15 cellular contexts compared by ENCODE assay signal in genomic region chr1:116265931-116266863, GRCh38.
"Had no signal": no experiment of that assay in that cellular context is flagged by ENCODE, and none has a peak within 500 bp of the region (broad histone marks: within the 10 kb centered on the region; RNA-seq: fewer than 3 reads in every experiment).

No MANE protein-coding gene starts in this region.

- ATAC-seq: activated T-cell treated with anti-CD3 and anti-CD28 coated beads, Interleukin-2, amount 50 U/mL, for 4 hours; naive thymus-derived CD4-positive, alpha-beta T cell; pancreas; stimulated activated effector memory CD8-positive, alpha-beta T cell treated with anti-CD3 and anti-CD28 coated beads, Interleukin-12 subunit alpha, Interleukin-12 subunit beta, amount 100 ng/mL, for 72 hours had no signal

- H3K27me3 ChIP-seq: pancreas, tibial artery had no signal

- H3K4me1 ChIP-seq: pancreas, tibial artery had no signal

- H3K36me3 ChIP-seq: pancreas, tibial artery had no signal

- H3K27ac ChIP-seq: pancreas, tibial artery had no signal

- H3K9me3 ChIP-seq: pancreas, tibial artery had no signal

- DNase-seq: activated CD4-positive, alpha-beta memory T cell treated with anti-CD3 and anti-CD28 coated beads, Interleukin-2, amount 10 ng/mL, durations not matched to agents 7 days and 5 days; activated CD4-positive, alpha-beta T cell treated with anti-CD3 and anti-CD28 coated beads for 1 hour; activated effector memory CD4-positive, alpha-beta T cell treated with Interleukin-2 at 50 U/mL for 16 hours; activated naive CD4-positive, alpha-beta T cell treated with anti-CD3 and anti-CD28 coated beads, Interleukin-2, amount 50 U/mL, for 16 hours; activated T-cell treated with anti-CD3 and anti-CD28 coated beads, Interleukin-2, amount 50 U/mL, for 4 hours; central memory CD4-positive, alpha-beta T cell; cortex of kidney; effector CD4-positive, alpha-beta T cell; foreskin melanocyte; naive thymus-derived CD4-positive, alpha-beta T cell; pancreas; T-helper 1 cell; T1000; tibial artery had no signal

- H3K4me3 ChIP-seq: pancreas, tibial artery had no signal
